In genomic region chr10:92238586-92239098, GRCh38 we compare ENCODE assay signal across 8 cellular contexts. TPM values are rescaled to one million over a fixed set of nuclear protein-coding genes. Genes with fewer than 3 reads are reported as not detected.
A peak's percentile ranks its signal among the peaks of the same experiment; 100 is the strongest.
DNase-seq lines count a peak whose midpoint lies in the region; ATAC-seq and TF ChIP-seq lines count a peak whose summit lies in the region.

No MANE protein-coding gene starts in this region.

- H3K27me3 Mint-ChIP-seq in IgD-negative memory B cell (no peaks in the 10 kb centered on the region), MCF 10A (ENCODE audit: insufficient read depth, unreplicated experiment) (no peaks in the 10 kb centered on the region)
- peaks cover 20% of the 10 kb centered on the region for H3K27me3 Mint-ChIP-seq in stimulated activated naive CD8-positive, alpha-beta T cell treated with anti-CD3 and anti-CD28 coated beads, Interleukin-15, amount 100 ng/mL, for 72 hours

- no peaks in the 10 kb centered on the region for H3K9me3 ChIP-seq in BLaER1 treated with 17β-estradiol and CSF1 and Interleukin-3, amounts not matched to agents 10 nM and 100 nM (replicated peaks in 1 of 11)

- peaks cover 3 to 56% (median 35%) of the 10 kb centered on the region in 11 experiments; a peak in 21 of 22 replicates for H3K27me3 ChIP-seq in BLaER1 treated with 17β-estradiol and CSF1 and Interleukin-3, amounts not matched to agents 10 nM and 100 nM

- H4K20me1 ChIP-seq in BLaER1 treated with 17β-estradiol and CSF1 and Interleukin-3, amounts not matched to agents 10 nM and 100 nM: peaks cover 15 to 53% (median 23%) of the 10 kb centered on the region in 11 experiments; a peak in 21 of 22 replicates

- H3K4me1 ChIP-seq in BLaER1 treated with 17β-estradiol and CSF1 and Interleukin-3, amounts not matched to agents 10 nM and 100 nM: peaks cover 19 to 86% (median 29%) of the 10 kb centered on the region in 10 experiments

- H3K36me3 Mint-ChIP-seq in IgD-negative memory B cell (no peaks in the 10 kb centered on the region), MCF 10A (ENCODE audit: insufficient read depth, unreplicated experiment) (peaks cover 5% of the 10 kb centered on the region)

- no TSS peak for BruUV-seq in MCF 10A (replicated peaks; lab: Mats Ljungman, UMichigan)

- peak overlapping the region in 3 of 11 experiments; percentile 79 to 86 (median 82); a peak in 6 of 22 replicates for H3K9ac ChIP-seq in BLaER1 treated with 17β-estradiol and CSF1 and Interleukin-3, amounts not matched to agents 10 nM and 100 nM

- H3K4me3 ChIP-seq in BLaER1 treated with 17β-estradiol and CSF1 and Interleukin-3, amounts not matched to agents 10 nM and 100 nM: peak overlapping the region in 4 of 10 experiments; percentile 77 to 86 (median 82); a peak in 7 of 20 replicates

- H3K27ac ChIP-seq in BLaER1 treated with 17β-estradiol and CSF1 and Interleukin-3, amounts not matched to agents 10 nM and 100 nM: no peak overlapping the region

- H3K27ac Mint-ChIP-seq in IgD-negative memory B cell (peak overlapping the region in 1 of 3 donors; percentile 71), MCF 10A (ENCODE audit: low read depth, unreplicated experiment) (peak overlapping the region; percentile 88)
- H3K27ac Mint-ChIP-seq in stimulated activated naive CD8-positive, alpha-beta T cell treated with anti-CD3 and anti-CD28 coated beads, Interleukin-15, amount 100 ng/mL, for 72 hours: no peak overlapping the region

- CTCF ChIA-PET in MCF 10A (lab: Yijun Ruan, JAX): interaction anchor here (0.6 to 2.8 kb wide), 9 partner anchors 17 to 151 kb away, joined by 3 to 12 read pairs (median 4); partner anchors contain the start of genes CPEB3 and MARCHF5

- DNase-seq in MCF 10A (ENCODE audit: unreplicated experiment): peak; percentile 92
- peak; percentile 87 for DNase-seq in kidney tubule cell (ENCODE audit: low spot score)
- no peak for DNase-seq in stimulated activated naive CD8-positive, alpha-beta T cell treated with anti-CD3 and anti-CD28 coated beads, Interleukin-15, amount 100 ng/mL, for 72 hours

- no peaks in the 10 kb centered on the region for H3K9me3 Mint-ChIP-seq in IgD-negative memory B cell
- no peaks in the 10 kb centered on the region for H3K9me3 Mint-ChIP-seq in MCF 10A (ENCODE audit: unreplicated experiment)
- no peaks in the 10 kb centered on the region for H3K9me3 Mint-ChIP-seq in stimulated activated naive CD8-positive, alpha-beta T cell treated with anti-CD3 and anti-CD28 coated beads, Interleukin-15, amount 100 ng/mL, for 72 hours

- H3K36me3 ChIP-seq in BLaER1 treated with 17β-estradiol and CSF1 and Interleukin-3, amounts not matched to agents 10 nM and 100 nM: peaks cover 0 to 49% (median 14%) of the 10 kb centered on the region in 11 experiments; a peak in 15 of 22 replicates

- no peak for TF ChIP-seq CTCF in MCF 10A (IDR thresholded peaks at IDR 0.05; ENCODE audit: unreplicated experiment)

- H3K4me1 Mint-ChIP-seq in IgD-negative memory B cell (peaks cover 36 to 48% (median 48%) of the 10 kb centered on the region in 3 donors), MCF 10A (ENCODE audit: insufficient read depth, unreplicated experiment) (peaks cover 33% of the 10 kb centered on the region)
- H3K4me1 Mint-ChIP-seq in stimulated activated naive CD8-positive, alpha-beta T cell treated with anti-CD3 and anti-CD28 coated beads, Interleukin-15, amount 100 ng/mL, for 72 hours: peaks cover 32% of the 10 kb centered on the region

- POLR2A ChIA-PET in MCF 10A (lab: Yijun Ruan, JAX): interaction anchor here (0.6 to 11.1 kb wide), 31 partner anchors 9 to 1226 kb away, joined by 3 to 371 read pairs (median 5); partner anchors contain the start of genes CPEB3 and MARCHF5

- intact Hi-C loops in MCF 10A (cut with micrococcal nuclease): loop anchor here (1.0 to 5.0 kb wide), 4 partner anchors 27 to 197 kb away; no protein-coding TSS in a partner anchor

- H3K4me2 ChIP-seq in BLaER1 treated with 17β-estradiol and CSF1 and Interleukin-3, amounts not matched to agents 10 nM and 100 nM: peak overlapping the region in 7 of 11 experiments; percentile 90 to 98 (median 96); a peak in 10 of 22 replicates

- H3K4me3 Mint-ChIP-seq in IgD-negative memory B cell (peak overlapping the region; percentile 87 to 99 (median 94)), MCF 10A (ENCODE audit: unreplicated experiment) (peak overlapping the region; percentile 76)
- H3K4me3 Mint-ChIP-seq in stimulated activated naive CD8-positive, alpha-beta T cell treated with anti-CD3 and anti-CD28 coated beads, Interleukin-15, amount 100 ng/mL, for 72 hours: peak overlapping the region; percentile 76

- ATAC-seq in stimulated activated naive CD8-positive, alpha-beta T cell treated with anti-CD3 and anti-CD28 coated beads, Interleukin-15, amount 100 ng/mL, for 72 hours: no peak
- ATAC-seq in GM21737 (IDR thresholded peaks at IDR 0.05; ENCODE audit: unreplicated experiment) (no peak), GM19452 (IDR thresholded peaks at IDR 0.05; ENCODE audit: unreplicated experiment) (no peak), GM18867 (IDR thresholded peaks at IDR 0.05; ENCODE audit: unreplicated experiment) (no peak)

RNA-seq across cellular contexts. Expression of gene CPEB3, which starts 52.2 kb away (rescaled TPM):
- polyA plus RNA-seq in IgD-negative memory B cell: 2.5 TPM
- 2.8 and 4.2 TPM in 2 replicates for total RNA-seq in MCF 10A (2022)

RNA-seq across cellular contexts. Expression of gene MARCHF5, which starts 52.3 kb away (rescaled TPM):
- 21.1 TPM for polyA plus RNA-seq in IgD-negative memory B cell
- total RNA-seq in MCF 10A (2022): 52.1 and 53.1 TPM in 2 replicates

Comparison
In these comparisons a context has a peak if more than half of its experiments do, and no peak if none do; other contexts are left out.
1. DNase-seq: peak in MCF 10A (single experiment) and kidney tubule cell (single experiment); none in stimulated activated naive CD8-positive, alpha-beta T cell treated with anti-CD3 and anti-CD28 coated beads, Interleukin-15, amount 100 ng/mL, for 72 hours (0 of 2).
2. Peak in every context shown above with its lines, with median percentiles within 50 percentile points of each other: H3K4me3 Mint-ChIP-seq.